17 cellular contexts compared by ENCODE assay signal in the genomic region with DNA sequence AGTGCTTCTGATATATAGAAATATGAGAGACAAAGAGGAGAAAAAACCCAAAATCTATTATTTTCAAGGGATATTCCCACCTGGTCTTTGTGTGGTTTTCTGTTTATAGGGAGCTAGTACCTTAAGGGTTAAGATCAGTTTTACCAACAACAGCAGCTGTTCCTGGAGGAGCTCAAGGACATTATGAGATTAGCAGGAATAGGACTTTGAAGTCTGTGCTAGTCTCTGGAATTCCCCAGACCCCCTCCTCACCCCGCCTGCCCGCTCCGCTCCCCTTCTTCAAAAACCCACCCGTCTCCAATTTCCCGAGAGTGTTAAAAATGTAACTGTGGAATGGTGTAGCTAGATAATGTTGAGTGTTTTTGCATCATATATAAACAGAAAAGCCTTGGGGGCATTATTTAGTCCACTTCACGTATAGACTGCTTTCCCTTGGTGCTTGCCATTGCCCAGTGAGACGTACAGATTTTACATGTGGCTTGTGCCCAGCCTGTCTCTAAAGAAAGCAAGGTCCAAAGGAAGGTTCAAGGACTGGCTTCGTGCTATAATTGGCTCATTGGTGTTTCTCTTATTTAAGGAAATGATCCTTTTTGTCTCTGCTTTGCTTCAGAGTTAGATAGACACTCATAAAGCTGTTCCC.
DNase-seq lines count a peak whose midpoint lies in the region; ATAC-seq and TF ChIP-seq lines count a peak whose summit lies in the region.
"Had no signal": no experiment of that assay in that cellular context is flagged by ENCODE, and none has a peak within 500 bp of the region (broad histone marks: within the 10 kb centered on the region; RNA-seq: fewer than 3 reads in every experiment).

No MANE protein-coding gene starts in this region.

- DNase-seq in NCI-H69 (lab: John Stamatoyannopoulos, UW) = peak; percentile 28
- peak; percentile 53 for DNase-seq in WERI-Rb-1
- no peak for DNase-seq in mesothelial cell of epicardium (ENCODE audit: low spot score in 2 of 2, unreplicated experiment in 2 of 2)
- DNase-seq in smooth muscle cell (lab: John Stamatoyannopoulos, UW; ENCODE audit: unreplicated experiment) = no peak
- no peak for DNase-seq in T-helper 9 cell
- no peak for DNase-seq in tibial artery
- DNase-seq: CD4-positive, CD25-positive, alpha-beta regulatory T cell; DMS 273 treated with DMSO at 0.1 percent for 48 hours; DMS79 treated with DMSO at 0.1 percent for 48 hours; H7; KG1; NCI-H1092; NCI-H1436; NCI-H187 treated with DMSO at 0.1 percent for 48 hours; NCI-H345; Peyer's patch had no signal

- H3K36me3 ChIP-seq in WERI-Rb-1 (no peaks in the 10 kb centered on the region), smooth muscle cell (ENCODE audit: low read depth) (no peaks in the 10 kb centered on the region), tibial artery (no peaks in the 10 kb centered on the region)
- H3K36me3 ChIP-seq: Peyer's patch had no signal

- H3K4me1 ChIP-seq in smooth muscle cell (ENCODE audit: low read depth) = peaks cover 15% of the 10 kb centered on the region
- H3K4me1 ChIP-seq in tibial artery = no peaks in the 10 kb centered on the region

- no peaks in the 10 kb centered on the region for H4K20me1 ChIP-seq in smooth muscle cell (ENCODE audit: low read depth)

- no peaks in the 10 kb centered on the region for H3K27me3 Mint-ChIP-seq in mesothelial cell of epicardium (ENCODE audit: low read depth)
- H3K27me3 Mint-ChIP-seq: CD4-positive, CD25-positive, alpha-beta regulatory T cell had no signal

- H3K27ac Mint-ChIP-seq in mesothelial cell of epicardium = peak overlapping the region; percentile 39
- H3K27ac Mint-ChIP-seq: CD4-positive, CD25-positive, alpha-beta regulatory T cell had no signal

- H3K9me3 Mint-ChIP-seq in mesothelial cell of epicardium = no peaks in the 10 kb centered on the region

- no peaks in the 10 kb centered on the region for H3K79me2 ChIP-seq in smooth muscle cell (ENCODE audit: low read depth)

- H3K4me1 Mint-ChIP-seq in mesothelial cell of epicardium = peaks cover 25% of the 10 kb centered on the region
- H3K4me1 Mint-ChIP-seq: CD4-positive, CD25-positive, alpha-beta regulatory T cell had no signal

- H3K4me2 ChIP-seq in smooth muscle cell = peak overlapping the region; percentile 59

- H3F3A ChIP-seq in smooth muscle cell (ENCODE audit: low read depth) = no peaks in the 10 kb centered on the region

- H3K9me3 ChIP-seq in WERI-Rb-1 (ENCODE audit: severe bottlenecking) = no peaks in the 10 kb centered on the region
- H3K9me3 ChIP-seq in smooth muscle cell (replicated peaks; ENCODE audit: low read depth) = no peaks in the 10 kb centered on the region
- H3K9me3 ChIP-seq in tibial artery = no peaks in the 10 kb centered on the region
- H3K9me3 ChIP-seq: Peyer's patch had no signal

- intact Hi-C loops in tibial artery (cut with DNase I; ENCODE audit: low total_unique reads) = no loop called here

- no peaks in the 10 kb centered on the region for H3K36me3 Mint-ChIP-seq in mesothelial cell of epicardium
- H3K36me3 Mint-ChIP-seq: CD4-positive, CD25-positive, alpha-beta regulatory T cell had no signal

- peak overlapping the region; percentile 72 for H3K27ac ChIP-seq in WERI-Rb-1
- no peak overlapping the region for H3K27ac ChIP-seq in smooth muscle cell (ENCODE audit: low read depth)
- H3K27ac ChIP-seq in tibial artery = no peak overlapping the region
- H3K27ac ChIP-seq: Peyer's patch had no signal

- H3K9ac ChIP-seq in smooth muscle cell (ENCODE audit: low read depth) = no peak overlapping the region

- peak overlapping the region; percentile 28 for H3K4me3 Mint-ChIP-seq in mesothelial cell of epicardium
- H3K4me3 Mint-ChIP-seq: CD4-positive, CD25-positive, alpha-beta regulatory T cell had no signal

- 12% methylated on average over 8 of the region's 8 CpGs for WGBS in smooth muscle cell (ENCODE audit: low lambda C conversion rate)

- TF ChIP-seq CTCF in WERI-Rb-1 (IDR thresholded peaks at IDR 0.05; ENCODE audit: low read depth, low read length) (no peak), mesothelial cell of epicardium (IDR thresholded peaks at IDR 0.05; ENCODE audit: unreplicated experiment) (no peak), smooth muscle cell (IDR thresholded peaks at IDR 0.05; ENCODE audit: borderline replicate concordance, insufficient read depth, poor library complexity, severe bottlenecking) (no peak), tibial artery (IDR thresholded peaks at IDR 0.05) (no peak)

- no peaks in the 10 kb centered on the region for H3K27me3 ChIP-seq in WERI-Rb-1 (ENCODE audit: insufficient read depth, low read depth, severe bottlenecking)
- no peaks in the 10 kb centered on the region for H3K27me3 ChIP-seq in smooth muscle cell (ENCODE audit: low read depth)
- H3K27me3 ChIP-seq in tibial artery = no peaks in the 10 kb centered on the region
- H3K27me3 ChIP-seq: Peyer's patch had no signal

- H2AFZ ChIP-seq in smooth muscle cell (ENCODE audit: low read depth) = peak overlapping the region; percentile 74

- H3K4me3 ChIP-seq in WERI-Rb-1 (ENCODE audit: low read depth, low read length) (peak overlapping the region; percentile 36), smooth muscle cell (no peak overlapping the region), tibial artery (no peak overlapping the region)
- H3K4me3 ChIP-seq: Peyer's patch had no signal

- no peak for ATAC-seq in HG03342 (IDR thresholded peaks at IDR 0.05; ENCODE audit: unreplicated experiment)

Comparison
In these comparisons a context has a peak if more than half of its experiments do, and no peak if none do; other contexts are left out.
1. DNase-seq: peak in NCI-H69 (single experiment) and WERI-Rb-1 (single experiment); none in mesothelial cell of epicardium (0 of 2), smooth muscle cell (single experiment), T-helper 9 cell (single experiment) and tibial artery (0 of 2).